ENCODE assay signal across 8 cellular contexts in genomic region chr4:99998062-99998880, GRCh38. TPM values are rescaled to one million over a fixed set of nuclear protein-coding genes. Genes with fewer than 3 reads are reported as not detected.
A peak's percentile ranks its signal among the peaks of the same experiment; 100 is the strongest.
DNase-seq lines count a peak whose midpoint lies in the region; ATAC-seq lines count a peak whose summit lies in the region.

No MANE protein-coding gene starts in this region.

- peak overlapping the region; percentile 28 for H3K9ac ChIP-seq in adipocyte (ENCODE audit: low read length)

- ATAC-seq in left lobe of liver (peak; percentile 42), GM19467 (IDR thresholded peaks at IDR 0.05; ENCODE audit: unreplicated experiment) (no peak), GM19455 (IDR thresholded peaks at IDR 0.05; ENCODE audit: unreplicated experiment) (no peak)

- in situ Hi-C loops in KBM-7 (cut with MboI; ENCODE audit: low pct_unique_long_range_greater_than_20kb, low sequenced_read_pairs): no loop called here

- no peaks in the 10 kb centered on the region for H3K9me3 ChIP-seq in adipocyte (ENCODE audit: control insufficient read depth, low read length)

- no peaks in the 10 kb centered on the region for H3K36me3 ChIP-seq in adipocyte (ENCODE audit: control insufficient read depth, insufficient read depth, low read length, severe bottlenecking)

- DNase-seq in A172 (ENCODE audit: low spot score) (peak; percentile 31), GM04503 (ENCODE audit: low read depth) (peak; percentile 21), KBM-7 (peak; percentile 15), adipocyte (ENCODE audit: low read depth) (peak; percentile 79), left lobe of liver (ENCODE audit: low spot score) (no peak)
- no peak for DNase-seq in activated CD8-positive, alpha-beta memory T cell treated with anti-CD3 and anti-CD28 coated beads, Interleukin-2, amount 50 U/mL, for 48 hours

- no peaks in the 10 kb centered on the region for H3K27me3 ChIP-seq in adipocyte (replicated peaks; ENCODE audit: control insufficient read depth, insufficient read depth, low read length)

- H3K4me3 ChIP-seq in adipocyte (ENCODE audit: low read length): no peak overlapping the region

- peaks cover 9% of the 10 kb centered on the region for H3K4me1 ChIP-seq in adipocyte (ENCODE audit: control insufficient read depth, insufficient read depth, low read length)

RNA-seq across cellular contexts. Expression of gene H2AZ1, which starts 48.2 kb away (rescaled TPM):
- total RNA-seq in A172 (2014; rRNA removed; shearing (Covaris generic)): 669 and 1,047 TPM in 2 replicates
- total RNA-seq in left lobe of liver: 35.8 TPM

RNA-seq across cellular contexts. Expression of gene DNAJB14, which starts 51.9 kb away (rescaled TPM):
- 36.9 and 42.0 TPM in 2 replicates for total RNA-seq in A172 (2014; rRNA removed; shearing (Covaris generic))
- total RNA-seq in left lobe of liver: 16.2 TPM

Comparison
In these comparisons a context has a peak if more than half of its experiments do, and no peak if none do; other contexts are left out.
1. DNase-seq: peak in A172 (single experiment), GM04503 (single experiment), KBM-7 (single experiment) and adipocyte (single experiment); none in left lobe of liver (single experiment) and activated CD8-positive, alpha-beta memory T cell treated with anti-CD3 and anti-CD28 coated beads, Interleukin-2, amount 50 U/mL, for 48 hours (single experiment).
2. RNA of gene H2AZ1, which starts 48.2 kb away (total RNA-seq): 669 to 1,047 TPM in A172; 35.8 TPM in left lobe of liver (single experiment); every median in the first group is over 10 times any median in the second.